12 cellular contexts compared by ENCODE assay signal in genomic region chr18:44771957-44772917, GRCh38.
DNase-seq lines count a peak whose midpoint lies in the region; ATAC-seq, FAIRE-seq and TF ChIP-seq lines count a peak whose summit lies in the region.
"Had no signal": no experiment of that assay in that cellular context is flagged by ENCODE, and none has a peak within 500 bp of the region (broad histone marks: within the 10 kb centered on the region; RNA-seq: fewer than 3 reads in every experiment).

No MANE protein-coding gene starts in this region.

- ATAC-seq in HG02759 (IDR thresholded peaks at IDR 0.05; ENCODE audit: unreplicated experiment) (no peak), GM18867 (IDR thresholded peaks at IDR 0.05; ENCODE audit: unreplicated experiment) (no peak)
- ATAC-seq: HCT116, T-helper 17 cell had no signal

- no peak overlapping the region for H3K9ac ChIP-seq in kidney (ENCODE audit: low read length in 2 of 2)

- TF ChIP-seq CTCF in VCaP (conservative IDR thresholded peaks at IDR 0.05): no peak
- TF ChIP-seq CTCF in kidney (IDR thresholded peaks at IDR 0.05; ENCODE audit: borderline replicate concordance, extremely low read depth, insufficient read depth): no peak

- H3K4me1 ChIP-seq in kidney (ENCODE audit: control insufficient read depth in 1 of 2, insufficient read depth in 1 of 2, low read depth in 1 of 2, low read length in 2 of 2): peaks cover 15 to 28% of the 10 kb centered on the region in 2 donors
- H3K4me1 ChIP-seq in small intestine (ENCODE audit: control insufficient read depth in 2 of 2, insufficient read depth in 1 of 2, low read depth in 1 of 2, low read length in 1 of 2): peaks cover 0 to 3% of the 10 kb centered on the region in 2 donors

- peak overlapping the region; percentile 73 for H3K27ac ChIP-seq in VCaP
- H3K27ac ChIP-seq in kidney (ENCODE audit: low read depth in 2 of 2, low read length in 2 of 2): peak overlapping the region; percentile 68 to 73
- peak overlapping the region in 1 of 2 donors; percentile 0 for H3K27ac ChIP-seq in small intestine (ENCODE audit: low read depth in 1 of 2, low read length in 1 of 2)

- intact Hi-C loops in kidney (cut with DNase I): no loop called here

- H3K27me3 ChIP-seq in small intestine (ENCODE audit: control insufficient read depth in 2 of 2, insufficient read depth in 2 of 2, low read length in 2 of 2): no peaks in the 10 kb centered on the region

- H3K9me3 ChIP-seq in kidney (ENCODE audit: control insufficient read depth in 1 of 2, low read length in 2 of 2) (no peaks in the 10 kb centered on the region), small intestine (ENCODE audit: control insufficient read depth, low read depth) (no peaks in the 10 kb centered on the region)

- H3K4me3 ChIP-seq in kidney (ENCODE audit: low read length in 2 of 2) (no peak overlapping the region), small intestine (ENCODE audit: low read depth in 1 of 2, low read length in 2 of 2) (no peak overlapping the region)

- 62 to 64% (median 64%) methylated on average over 14 of the region's 14 CpGs for WGBS in small intestine, 3 donors

- DNase-seq in HuH-7 (ENCODE audit: low spot score) (peak; percentile 61), kidney (peak; percentile 80), small intestine (peak; percentile 63), NCI-H1092 (lab: John Stamatoyannopoulos, UW) (no peak), NCI-H526 (lab: John Stamatoyannopoulos, UW) (no peak)
- DNase-seq: activated T-cell treated with anti-CD3 and anti-CD28 coated beads, Interleukin-2, amount 50 U/mL, for 24 hours; NCI-H2171 treated with DMSO at 0.1 percent for 48 hours; T-helper 17 cell had no signal

- FAIRE-seq in kidney (lab: Jason Lieb, UNC): no peak
- no peak for FAIRE-seq in small intestine (lab: Jason Lieb, UNC)

- H3K36me3 ChIP-seq in kidney (ENCODE audit: control insufficient read depth in 1 of 2, insufficient read depth in 2 of 2, low read length in 2 of 2): no peaks in the 10 kb centered on the region
- H3K36me3 ChIP-seq in small intestine (ENCODE audit: control insufficient read depth in 2 of 2, insufficient read depth in 2 of 2, low read length in 2 of 2): no peaks in the 10 kb centered on the region

Comparison
In these comparisons a context has a peak if more than half of its experiments do, and no peak if none do; other contexts are left out.
1. DNase-seq: peak in HuH-7 (single experiment), kidney (single experiment) and small intestine (single experiment); none in NCI-H1092 (single experiment) and NCI-H526 (0 of 2).